ENCODE assay signal across 12 cellular contexts in the genomic region with DNA sequence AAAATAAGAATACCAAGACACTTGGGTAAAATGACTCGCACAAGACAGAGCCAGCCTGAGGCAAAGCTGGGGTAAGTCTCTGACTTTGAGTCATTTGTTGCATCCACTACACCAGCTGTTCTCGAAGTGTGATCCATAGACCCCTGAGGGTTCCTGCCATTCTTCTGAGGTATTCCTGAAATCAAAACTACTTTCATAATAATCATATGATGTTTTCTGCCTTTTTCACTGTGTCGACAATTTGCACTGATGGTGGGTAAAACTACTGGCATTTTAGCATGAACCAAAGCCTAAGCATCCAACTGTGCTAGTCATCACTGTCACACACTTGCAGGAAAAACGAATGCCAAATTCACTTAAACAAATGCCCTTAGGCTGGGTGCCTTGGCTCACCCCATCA.
DNase-seq lines count a peak whose midpoint lies in the region; ATAC-seq lines count a peak whose summit lies in the region.
"Had no signal": no experiment of that assay in that cellular context is flagged by ENCODE, and none has a peak within 500 bp of the region (broad histone marks: within the 10 kb centered on the region; RNA-seq: fewer than 3 reads in every experiment).

No MANE protein-coding gene starts in this region.

- H3K27me3 ChIP-seq in adipocyte (replicated peaks; ENCODE audit: control insufficient read depth, insufficient read depth, low read length) = no peaks in the 10 kb centered on the region
- H3K27me3 ChIP-seq: colonic mucosa, esophagus muscularis mucosa had no signal

- H3K4me3 ChIP-seq in adipocyte (ENCODE audit: low read length) = no peak overlapping the region
- H3K4me3 ChIP-seq: colonic mucosa, esophagus muscularis mucosa, skin epidermis had no signal

- H3K4me1 Mint-ChIP-seq in stimulated activated naive CD8-positive, alpha-beta T cell treated with anti-CD3 and anti-CD28 coated beads, Interleukin-15, amount 100 ng/mL, for 72 hours = peaks cover 5% of the 10 kb centered on the region

- H3K9ac ChIP-seq in adipocyte (ENCODE audit: low read length) = no peak overlapping the region
- H3K9ac ChIP-seq: SK-N-SH had no signal

- H3K9me3 ChIP-seq in adipocyte (ENCODE audit: control insufficient read depth, low read length) = no peaks in the 10 kb centered on the region
- H3K9me3 ChIP-seq: colonic mucosa, esophagus muscularis mucosa, SK-N-SH had no signal

- no peak overlapping the region for H3K4me3 Mint-ChIP-seq in stimulated activated naive CD8-positive, alpha-beta T cell treated with anti-CD3 and anti-CD28 coated beads, Interleukin-15, amount 100 ng/mL, for 72 hours

- ATAC-seq in stimulated activated naive CD8-positive, alpha-beta T cell treated with anti-CD3 and anti-CD28 coated beads, Interleukin-15, amount 100 ng/mL, for 72 hours = peak; percentile 68
- no peak for ATAC-seq in stimulated activated naive CD8-positive, alpha-beta T cell treated with anti-CD3 and anti-CD28 coated beads, Interleukin-15, Interleukin-2, amounts not matched to agents 100 U/mL and 50 U/mL, for 24 hours
- ATAC-seq in GM18858 (IDR thresholded peaks at IDR 0.05; ENCODE audit: unreplicated experiment) (no peak), GM18517 (IDR thresholded peaks at IDR 0.05; ENCODE audit: unreplicated experiment) (no peak)

- no peaks in the 10 kb centered on the region for H3K27me3 Mint-ChIP-seq in stimulated activated naive CD8-positive, alpha-beta T cell treated with anti-CD3 and anti-CD28 coated beads, Interleukin-15, amount 100 ng/mL, for 72 hours

- H3K27ac Mint-ChIP-seq in stimulated activated naive CD8-positive, alpha-beta T cell treated with anti-CD3 and anti-CD28 coated beads, Interleukin-15, amount 100 ng/mL, for 72 hours = no peak overlapping the region

- intact Hi-C loops in posterior cingulate gyrus (cut with DNase I) = no loop called here

- H3K9me3 Mint-ChIP-seq in stimulated activated naive CD8-positive, alpha-beta T cell treated with anti-CD3 and anti-CD28 coated beads, Interleukin-15, amount 100 ng/mL, for 72 hours = no peaks in the 10 kb centered on the region

- no peaks in the 10 kb centered on the region for H3K36me3 ChIP-seq in adipocyte (ENCODE audit: control insufficient read depth, insufficient read depth, low read length, severe bottlenecking)
- H3K36me3 ChIP-seq: colonic mucosa, esophagus muscularis mucosa had no signal

- no peak for DNase-seq in stimulated activated naive CD8-positive, alpha-beta T cell treated with anti-CD3 and anti-CD28 coated beads, Interleukin-15, amount 100 ng/mL, for 72 hours
- no peak for DNase-seq in stimulated activated naive CD8-positive, alpha-beta T cell treated with anti-CD3 and anti-CD28 coated beads, Interleukin-15, Interleukin-2, amounts not matched to agents 100 U/mL and 50 U/mL, for 24 hours
- DNase-seq in adipocyte (ENCODE audit: low read depth) (peak; percentile 56), iPS-NIHi7 (ENCODE audit: extremely low spot score) (peak; percentile 19), OCI-M2 (lab: John Stamatoyannopoulos, UW; ENCODE audit: unreplicated experiment) (no peak), posterior cingulate gyrus (no peak)
- DNase-seq: colonic mucosa, SK-N-SH had no signal

- H3K4me1 ChIP-seq in adipocyte (ENCODE audit: control insufficient read depth, insufficient read depth, low read length) = peaks cover 4% of the 10 kb centered on the region
- H3K4me1 ChIP-seq: colonic mucosa had no signal

Comparison
In these comparisons a context has a peak if more than half of its experiments do, and no peak if none do; other contexts are left out.
1. DNase-seq: peak in adipocyte (single experiment) and iPS-NIHi7 (single experiment); none in stimulated activated naive CD8-positive, alpha-beta T cell treated with anti-CD3 and anti-CD28 coated beads, Interleukin-15, amount 100 ng/mL, for 72 hours (0 of 2), stimulated activated naive CD8-positive, alpha-beta T cell treated with anti-CD3 and anti-CD28 coated beads, Interleukin-15, Interleukin-2, amounts not matched to agents 100 U/mL and 50 U/mL, for 24 hours (single experiment), OCI-M2 (single experiment) and posterior cingulate gyrus (0 of 10).